ENCODE assay signal across 13 cellular contexts in the genomic region with DNA sequence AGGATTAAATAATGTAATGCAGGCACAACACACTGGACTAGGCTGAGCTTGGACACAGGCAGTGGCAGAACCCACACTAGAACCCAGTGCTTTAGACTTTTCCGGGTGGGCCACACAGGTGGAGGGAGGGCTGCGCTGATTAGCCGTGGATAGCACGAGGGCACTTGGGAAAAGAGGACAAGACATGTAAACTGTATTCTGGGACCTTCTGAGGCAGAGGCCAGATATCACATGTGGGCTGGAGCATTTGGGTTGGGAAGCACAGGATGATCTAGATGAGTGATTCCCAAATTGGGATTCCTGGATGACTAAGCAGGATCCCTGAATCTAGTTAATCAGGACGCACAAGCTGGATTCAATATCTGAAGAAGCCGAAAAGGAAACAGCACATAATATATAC. TPM values are rescaled to one million over a fixed set of nuclear protein-coding genes. Genes with fewer than 3 reads are reported as not detected.
DNase-seq lines count a peak whose midpoint lies in the region; ATAC-seq and TF ChIP-seq lines count a peak whose summit lies in the region.
"Had no signal": no experiment of that assay in that cellular context is flagged by ENCODE, and none has a peak within 500 bp of the region (broad histone marks: within the 10 kb centered on the region; RNA-seq: fewer than 3 reads in every experiment).

No MANE protein-coding gene starts in this region.

- no peaks in the 10 kb centered on the region for H3K9me3 Mint-ChIP-seq in dendritic cell treated with granulocyte-macrophage colony-stimulating factor and Interleukin-4, amounts not matched to agents 40 ng/mL and 50 ng/mL, for 4 days
- no peaks in the 10 kb centered on the region for H3K9me3 Mint-ChIP-seq in activated naive CD4-positive, alpha-beta T cell treated with anti-CD3 and anti-CD28 coated beads, Interleukin-2, amount 50 U/mL, for 72 hours
- H3K9me3 Mint-ChIP-seq: naive thymus-derived CD8-positive, alpha-beta T cell had no signal

- POLR2A ChIA-PET in PC-3 (lab: Charles Lee; ENCODE audit: unreplicated experiment), result no interaction called here

- H3K4me1 ChIP-seq in PC-3 (ENCODE audit: insufficient read depth, low read length), result peaks cover 84% of the 10 kb centered on the region
- peaks cover 89% of the 10 kb centered on the region for H3K4me1 ChIP-seq in mesodermal cell (ENCODE audit: control insufficient read depth, insufficient read depth, low read length, poor library complexity, severe bottlenecking)
- H3K4me1 ChIP-seq in thyroid gland, result peaks cover 97 to 100% of the 10 kb centered on the region in 2 donors

- H3K9me3 ChIP-seq in PC-3 (ENCODE audit: low read length) (no peaks in the 10 kb centered on the region), mesodermal cell (ENCODE audit: control insufficient read depth, low read length) (no peaks in the 10 kb centered on the region), thyroid gland (no peaks in the 10 kb centered on the region)

- H3K27ac ChIP-seq in PC-3 (ENCODE audit: low read length), result peak overlapping the region; percentile 65
- peak overlapping the region; percentile 19 for H3K27ac ChIP-seq in mesodermal cell (ENCODE audit: low read depth, low read length, severe bottlenecking)
- H3K27ac ChIP-seq in thyroid gland, result peak overlapping the region; percentile 94 to 95 (median 94)
- H3K27ac ChIP-seq: HL-60 had no signal

- no peaks in the 10 kb centered on the region for H3K27me3 ChIP-seq in PC-3 (ENCODE audit: low read length)
- H3K27me3 ChIP-seq in thyroid gland, result no peaks in the 10 kb centered on the region

- H3K79me2 ChIP-seq in PC-3 (ENCODE audit: low read length), result peaks cover 100% of the 10 kb centered on the region

- no peak for ATAC-seq in PC-3
- no peak for ATAC-seq in GM18867 (IDR thresholded peaks at IDR 0.05; ENCODE audit: unreplicated experiment)
- no peak for ATAC-seq in activated naive CD4-positive, alpha-beta T cell treated with anti-CD3 and anti-CD28 coated beads, Interleukin-2, amount 50 U/mL, for 72 hours
- ATAC-seq: naive thymus-derived CD8-positive, alpha-beta T cell had no signal

- H3K27ac Mint-ChIP-seq in dendritic cell treated with granulocyte-macrophage colony-stimulating factor and Interleukin-4, amounts not matched to agents 40 ng/mL and 50 ng/mL, for 4 days, result peak overlapping the region; percentile 13
- H3K27ac Mint-ChIP-seq in activated naive CD4-positive, alpha-beta T cell treated with anti-CD3 and anti-CD28 coated beads, Interleukin-2, amount 50 U/mL, for 72 hours, result no peak overlapping the region
- H3K27ac Mint-ChIP-seq: naive thymus-derived CD8-positive, alpha-beta T cell had no signal

- no peak overlapping the region for H3K4me3 Mint-ChIP-seq in dendritic cell treated with granulocyte-macrophage colony-stimulating factor and Interleukin-4, amounts not matched to agents 40 ng/mL and 50 ng/mL, for 4 days
- H3K4me3 Mint-ChIP-seq: naive thymus-derived CD8-positive, alpha-beta T cell had no signal

- peaks cover 76% of the 10 kb centered on the region for H4K20me1 ChIP-seq in PC-3 (ENCODE audit: low read length)

- no peaks in the 10 kb centered on the region for H3F3A ChIP-seq in PC-3 (ENCODE audit: low read length, unreplicated experiment)

- H2AFZ ChIP-seq in PC-3 (ENCODE audit: low read length), result no peak overlapping the region

- no peak overlapping the region for H3K9ac ChIP-seq in PC-3 (ENCODE audit: low read length)

- H3K9me2 ChIP-seq in PC-3 (replicated peaks; ENCODE audit: low read length), result no peaks in the 10 kb centered on the region

- WGBS in mesodermal cell (ENCODE audit: insufficient coverage in 2 of 2), 2 experiments, result 91 to 93% methylated on average over 5 of the region's 6 CpGs
- WGBS in thyroid gland, 2 donors, result 59 to 66% methylated on average over 6 of the region's 6 CpGs

- CTCF ChIA-PET in PC-3 (lab: Charles Lee), result no interaction called here

- H3K36me3 ChIP-seq in PC-3 (ENCODE audit: low read depth, low read length) (peaks cover 59% of the 10 kb centered on the region), mesodermal cell (ENCODE audit: control insufficient read depth, insufficient read depth, low read length) (peaks cover 72% of the 10 kb centered on the region), thyroid gland (no peaks in the 10 kb centered on the region)

- TF ChIP-seq CTCF in PC-3 (conservative IDR thresholded peaks at IDR 0.05; ENCODE audit: low read depth, low read length), result no peak
- TF ChIP-seq CTCF in thyroid gland (IDR thresholded peaks at IDR 0.05), result no peak

- peak overlapping the region; percentile 36; the same call in 1 of the 2 replicates for H3K4me3 ChIP-seq in PC-3 (ENCODE audit: low read length)
- no peak overlapping the region for H3K4me3 ChIP-seq in mesodermal cell (ENCODE audit: extremely low read depth, insufficient read depth, low read length, poor library complexity, severe bottlenecking)
- H3K4me3 ChIP-seq in thyroid gland (replicated peaks in 1 of 3), result no peak overlapping the region

- H3K27me3 Mint-ChIP-seq in dendritic cell treated with granulocyte-macrophage colony-stimulating factor and Interleukin-4, amounts not matched to agents 40 ng/mL and 50 ng/mL, for 4 days, result no peaks in the 10 kb centered on the region
- H3K27me3 Mint-ChIP-seq: naive thymus-derived CD8-positive, alpha-beta T cell had no signal

- H3K36me3 Mint-ChIP-seq in dendritic cell treated with granulocyte-macrophage colony-stimulating factor and Interleukin-4, amounts not matched to agents 40 ng/mL and 50 ng/mL, for 4 days (ENCODE audit: low read depth), result peaks cover 39% of the 10 kb centered on the region
- H3K36me3 Mint-ChIP-seq in activated naive CD4-positive, alpha-beta T cell treated with anti-CD3 and anti-CD28 coated beads, Interleukin-2, amount 50 U/mL, for 72 hours, result peaks cover 0 to 11% of the 10 kb centered on the region in 2 donors

- TF ChIP-seq POLR2A in thyroid gland (IDR thresholded peaks at IDR 0.05), result no peak

- DNase-seq in PC-3 (peak; percentile 33), thyroid gland (no peak), HUDEP-2 (lab: John Stamatoyannopoulos, UW; ENCODE audit: unreplicated experiment in 76 of 76) (no peak)
- no peak for DNase-seq in activated naive CD4-positive, alpha-beta T cell treated with anti-CD3 and anti-CD28 coated beads, Interleukin-2, amount 50 U/mL, for 72 hours (ENCODE audit: low spot score in 2 of 2)
- DNase-seq: activated CD4-positive, alpha-beta T cell treated with anti-CD3 and anti-CD28 coated beads for 48 hours; naive thymus-derived CD8-positive, alpha-beta T cell; NCI-H1930; SHP77 treated with DMSO at 0.1 percent for 48 hours had no signal

- no TSS peak for BruUV-seq in PC-3 (replicated peaks; lab: Mats Ljungman, UMichigan)

- intact Hi-C loops in PC-3 (cut with micrococcal nuclease), result no loop called here
- intact Hi-C loops in dendritic cell treated with granulocyte-macrophage colony-stimulating factor and Interleukin-4, amounts not matched to agents 40 ng/mL and 50 ng/mL, for 4 days (cut with micrococcal nuclease), result no loop called here
- intact Hi-C loops in thyroid gland (cut with DNase I), result no loop called here

- peaks cover 66% of the 10 kb centered on the region for H3K4me1 Mint-ChIP-seq in dendritic cell treated with granulocyte-macrophage colony-stimulating factor and Interleukin-4, amounts not matched to agents 40 ng/mL and 50 ng/mL, for 4 days (ENCODE audit: low read depth)

- peak overlapping the region; percentile 71 for H3K4me2 ChIP-seq in PC-3 (ENCODE audit: low read length)

RNA-seq across cellular contexts. Expression of gene A3GALT2, which starts 20.3 kb away (rescaled TPM):
- total RNA-seq in PC-3 (2014; rRNA removed) (0.58 TPM in 1 of 2 replicates, not detected in the other), thyroid gland (under 1 TPM in 1 of 4 donors, not detected in 3; 0.89 TPM)
- polyA plus RNA-seq in mesodermal cell (2013, experiment 1 of 2), result not detected
- not detected for polyA plus RNA-seq in mesodermal cell (2013, experiment 2 of 2)
- total RNA-seq in activated naive CD4-positive, alpha-beta T cell treated with anti-CD3 and anti-CD28 coated beads, Interleukin-2, amount 50 U/mL, for 72 hours, result not detected
- total RNA-seq: frontal cortex; naive thymus-derived CD8-positive, alpha-beta T cell had no signal
- polyA plus RNA-seq: naive thymus-derived CD8-positive, alpha-beta T cell had no signal

Comparison
In these comparisons a context has a peak if more than half of its experiments do, and no peak if none do; other contexts are left out.
1. H3K27ac ChIP-seq: peak in every context shown above with its lines; median percentile 94 in thyroid gland; 65 in PC-3; 19 in mesodermal cell.